In the genomic region with DNA sequence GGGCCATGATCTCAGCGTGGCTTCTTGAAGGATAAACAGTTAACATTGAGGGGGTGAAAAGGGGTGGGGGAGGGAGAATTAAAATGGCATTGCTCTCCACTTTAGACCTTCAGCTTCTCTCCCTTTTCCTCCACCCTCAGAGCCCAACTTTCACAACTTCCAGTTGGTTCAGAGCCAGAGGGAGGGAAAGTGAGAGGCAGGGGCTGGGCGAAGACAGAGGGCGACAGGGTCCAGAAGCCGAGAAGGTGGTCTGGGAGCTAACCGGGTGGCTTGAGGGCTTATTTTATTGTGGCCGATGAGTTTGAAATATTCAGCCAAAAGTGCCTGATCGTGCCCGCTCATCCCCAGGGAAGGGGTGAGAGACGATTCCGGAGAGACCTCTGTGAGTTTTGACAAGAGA, we compare ENCODE assay signal across 2 cellular contexts.
A peak's percentile ranks its signal among the peaks of the same experiment; 100 is the strongest.
TF ChIP-seq lines count a peak whose summit lies in the region.

No MANE protein-coding gene starts in this region.

TF ChIP-seq in A549, 52 proteins besides CTCF, POLR2A, EP300 and RAD21:
- TF ChIP-seq GATA3 (IDR thresholded peaks at IDR 0.05; ENCODE audit: borderline replicate concordance) = no peak
- no peak for TF ChIP-seq EHMT2 (IDR thresholded peaks at IDR 0.05; ENCODE audit: low read depth)
- no peak for TF ChIP-seq NPAS2 (CRISPR knock-in tag; IDR thresholded peaks at IDR 0.05; ENCODE audit: borderline replicate concordance)
- TF ChIP-seq CBX2 (IDR thresholded peaks at IDR 0.05; ENCODE audit: borderline replicate concordance, low read depth) = no peak
- TF ChIP-seq, protein P1, sequence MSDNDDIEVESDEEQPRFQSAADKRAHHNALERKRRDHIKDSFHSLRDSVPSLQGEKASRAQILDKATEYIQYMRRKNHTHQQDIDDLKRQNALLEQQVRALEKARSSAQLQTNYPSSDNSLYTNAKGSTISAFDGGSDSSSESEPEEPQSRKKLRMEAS (IDR thresholded peaks at IDR 0.05) = no peak
- no peak for TF ChIP-seq RARB (CRISPR knock-in tag; IDR thresholded peaks at IDR 0.05)
- no peak for TF ChIP-seq EHF (CRISPR knock-in tag; IDR thresholded peaks at IDR 0.05)
- TF ChIP-seq ESRRA (IDR thresholded peaks at IDR 0.05; ENCODE audit: borderline replicate concordance, low read length) = no peak
- no peak for TF ChIP-seq CBX8 (IDR thresholded peaks at IDR 0.05)
- TF ChIP-seq SREBF2 (IDR thresholded peaks at IDR 0.05) = no peak
- TF ChIP-seq ZFP36 (IDR thresholded peaks at IDR 0.05; ENCODE audit: borderline replicate concordance, partially characterized antibody) = no peak
- TF ChIP-seq JUNB (IDR thresholded peaks at IDR 0.05) = no peak
- TF ChIP-seq PHF8 (IDR thresholded peaks at IDR 0.05; ENCODE audit: borderline replicate concordance, low read depth) = no peak
- no peak for TF ChIP-seq ZNF302 (CRISPR knock-in tag; IDR thresholded peaks at IDR 0.05)
- TF ChIP-seq, protein P2, sequence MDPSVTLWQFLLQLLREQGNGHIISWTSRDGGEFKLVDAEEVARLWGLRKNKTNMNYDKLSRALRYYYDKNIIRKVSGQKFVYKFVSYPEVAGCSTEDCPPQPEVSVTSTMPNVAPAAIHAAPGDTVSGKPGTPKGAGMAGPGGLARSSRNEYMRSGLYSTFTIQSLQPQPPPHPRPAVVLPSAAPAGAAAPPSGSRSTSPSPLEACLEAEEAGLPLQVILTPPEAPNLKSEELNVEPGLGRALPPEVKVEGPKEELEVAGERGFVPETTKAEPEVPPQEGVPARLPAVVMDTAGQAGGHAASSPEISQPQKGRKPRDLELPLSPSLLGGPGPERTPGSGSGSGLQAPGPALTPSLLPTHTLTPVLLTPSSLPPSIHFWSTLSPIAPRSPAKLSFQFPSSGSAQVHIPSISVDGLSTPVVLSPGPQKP (IDR thresholded peaks at IDR 0.05; ENCODE audit: low read depth, low read length) = no peak
- no peak for TF ChIP-seq RFX5 (IDR thresholded peaks at IDR 0.05)
- no peak for TF ChIP-seq HDAC2 (IDR thresholded peaks at IDR 0.05)
- no peak for TF ChIP-seq FOSL2 (IDR thresholded peaks at IDR 0.05)
- no peak for TF ChIP-seq FOSL2 (CRISPR knock-in tag; IDR thresholded peaks at IDR 0.05)
- TF ChIP-seq CEBPB (IDR thresholded peaks at IDR 0.05) = no peak

TF ChIP-seq in H1, 55 proteins besides CTCF, POLR2A, EP300 and RAD21:
- no peak for TF ChIP-seq MAFK (IDR thresholded peaks at IDR 0.05; ENCODE audit: low read depth, low read length)
- TF ChIP-seq TBP (IDR thresholded peaks at IDR 0.05; ENCODE audit: low read depth, low read length) = peak; percentile 8; the same call in 1 of the 2 replicates
- TF ChIP-seq RNF2 (IDR thresholded peaks at IDR 0.05; ENCODE audit: borderline replicate concordance, low read depth, low read length, missing control alignments, poor library complexity, severe bottlenecking) = peak; percentile 34
- no peak for TF ChIP-seq CTBP2 (IDR thresholded peaks at IDR 0.05; ENCODE audit: borderline replicate concordance, insufficient read depth, insufficient read length, low read length)
- TF ChIP-seq SRF (IDR thresholded peaks at IDR 0.05; ENCODE audit: low read depth, low read length) = no peak
- TF ChIP-seq CREB1 (IDR thresholded peaks at IDR 0.05) = 0 out of 2 replicates have a peak, but pooled peaks have one; percentile 16
- no peak for TF ChIP-seq CBX5 (IDR thresholded peaks at IDR 0.05; ENCODE audit: low read depth, low read length)
- peak; percentile 33 for TF ChIP-seq KDM4A (IDR thresholded peaks at IDR 0.05; ENCODE audit: low read depth, low read length, severe bottlenecking)
- no peak for TF ChIP-seq GABPA (IDR thresholded peaks at IDR 0.05; ENCODE audit: borderline replicate concordance, insufficient read depth, low read length)
